ENCODE assay signal across 14 cellular contexts in genomic region chr2:53130441-53130943, GRCh38.
DNase-seq lines count a peak whose midpoint lies in the region; TF ChIP-seq lines count a peak whose summit lies in the region.
"Had no signal": no experiment of that assay in that cellular context is flagged by ENCODE, and none has a peak within 500 bp of the region (broad histone marks: within the 10 kb centered on the region; RNA-seq: fewer than 3 reads in every experiment).

No MANE protein-coding gene starts in this region.

- H3K4me1 Mint-ChIP-seq in activated naive CD4-positive, alpha-beta T cell treated with anti-CD3 and anti-CD28 coated beads for 36 hours (ENCODE audit: low read depth), result no peaks in the 10 kb centered on the region
- H3K4me1 Mint-ChIP-seq: IgD-negative memory B cell had no signal

- H3K27ac ChIP-seq in brain microvascular endothelial cell (peak overlapping the region; percentile 60), dorsolateral prefrontal cortex (no peak overlapping the region)
- H3K27ac ChIP-seq: SJCRH30, stomach had no signal

- H3K36me3 Mint-ChIP-seq in activated naive CD4-positive, alpha-beta T cell treated with anti-CD3 and anti-CD28 coated beads for 36 hours (ENCODE audit: low read depth), result no peaks in the 10 kb centered on the region
- H3K36me3 Mint-ChIP-seq: activated naive CD4-positive, alpha-beta T cell treated with anti-CD3 and anti-CD28 coated beads, Interleukin-2, amount 50 U/mL, for 72 hours; CD8-positive, alpha-beta T cell; IgD-negative memory B cell had no signal

- H3K27ac Mint-ChIP-seq in activated naive CD4-positive, alpha-beta T cell treated with anti-CD3 and anti-CD28 coated beads for 36 hours, result no peak overlapping the region
- H3K27ac Mint-ChIP-seq: activated naive CD4-positive, alpha-beta T cell treated with anti-CD3 and anti-CD28 coated beads, Interleukin-2, amount 50 U/mL, for 72 hours; CD8-positive, alpha-beta T cell; IgD-negative memory B cell had no signal

- in situ Hi-C loops in brain microvascular endothelial cell (cut with HindIII; ENCODE audit: low pct_ligation_motif_present, low sequenced_read_pairs), result no loop called here

- H3K36me3 ChIP-seq in brain microvascular endothelial cell (replicated peaks), result no peaks in the 10 kb centered on the region
- H3K36me3 ChIP-seq: SJCRH30, stomach had no signal

- H3K27me3 ChIP-seq in brain microvascular endothelial cell (replicated peaks), result no peaks in the 10 kb centered on the region
- peaks cover 0 to 10% (median 0%) of the 10 kb centered on the region in 45 donors for H3K27me3 ChIP-seq in dorsolateral prefrontal cortex
- H3K27me3 ChIP-seq: SJCRH30, stomach had no signal

- DNase-seq in EH (ENCODE audit: low read depth) (peak; percentile 54), HS-5 (ENCODE audit: low read depth) (peak; percentile 56), brain microvascular endothelial cell (peak; percentile 46), kidney tubule cell (ENCODE audit: low spot score) (peak; percentile 67), NCI-H2171 (lab: John Stamatoyannopoulos, UW) (no peak), dorsolateral prefrontal cortex (no peak), NCI-H2196 treated with DMSO at 0.1 percent for 48 hours (lab: John Stamatoyannopoulos, UW; ENCODE audit: unreplicated experiment) (no peak)
- no peak for DNase-seq in activated naive CD4-positive, alpha-beta T cell treated with anti-CD3 and anti-CD28 coated beads for 36 hours
- DNase-seq: activated CD4-positive, alpha-beta T cell treated with anti-CD3 and anti-CD28 coated beads for 48 hours; CD8-positive, alpha-beta T cell; stomach had no signal

- no peaks in the 10 kb centered on the region for H3K9me3 Mint-ChIP-seq in activated naive CD4-positive, alpha-beta T cell treated with anti-CD3 and anti-CD28 coated beads for 36 hours
- H3K9me3 Mint-ChIP-seq: CD8-positive, alpha-beta T cell; IgD-negative memory B cell had no signal

- CTCF ChIA-PET in activated naive CD4-positive, alpha-beta T cell treated with anti-CD3 and anti-CD28 coated beads for 36 hours (lab: Charles Lee), result no interaction called here

- TF ChIP-seq CTCF in brain microvascular endothelial cell (IDR thresholded peaks at IDR 0.05; ENCODE audit: low read depth, low read length, missing control alignments), result no peak
- no peak for TF ChIP-seq CTCF in dorsolateral prefrontal cortex (IDR thresholded peaks at IDR 0.05 in 54 of 56, conservative IDR thresholded peaks at IDR 0.05 in 2 of 56; ENCODE audit: low read depth in 1 of 56, partially characterized antibody in 56 of 56)

- H3K4me3 Mint-ChIP-seq in activated naive CD4-positive, alpha-beta T cell treated with anti-CD3 and anti-CD28 coated beads for 36 hours, result no peak overlapping the region
- H3K4me3 Mint-ChIP-seq: CD8-positive, alpha-beta T cell; IgD-negative memory B cell had no signal

- intact Hi-C loops in dorsolateral prefrontal cortex (cut with DNase I), result no loop called here
- intact Hi-C loops in activated naive CD4-positive, alpha-beta T cell treated with anti-CD3 and anti-CD28 coated beads for 36 hours (cut with micrococcal nuclease), result no loop called here

- no peak overlapping the region for H3K4me3 ChIP-seq in brain microvascular endothelial cell (ENCODE audit: low read depth, low read length)
- H3K4me3 ChIP-seq in dorsolateral prefrontal cortex, result no peak overlapping the region
- H3K4me3 ChIP-seq: SJCRH30, stomach had no signal

- H3K27me3 Mint-ChIP-seq in activated naive CD4-positive, alpha-beta T cell treated with anti-CD3 and anti-CD28 coated beads for 36 hours (ENCODE audit: low read depth), result no peaks in the 10 kb centered on the region
- H3K27me3 Mint-ChIP-seq: IgD-negative memory B cell had no signal

Comparison
In these comparisons a context has a peak if more than half of its experiments do, and no peak if none do; other contexts are left out.
1. DNase-seq: peak in EH (single experiment), HS-5 (single experiment), brain microvascular endothelial cell (single experiment) and kidney tubule cell (single experiment); none in NCI-H2171 (single experiment), dorsolateral prefrontal cortex (0 of 10), activated naive CD4-positive, alpha-beta T cell treated with anti-CD3 and anti-CD28 coated beads for 36 hours (single experiment) and NCI-H2196 treated with DMSO at 0.1 percent for 48 hours (single experiment).